In the genomic region with DNA sequence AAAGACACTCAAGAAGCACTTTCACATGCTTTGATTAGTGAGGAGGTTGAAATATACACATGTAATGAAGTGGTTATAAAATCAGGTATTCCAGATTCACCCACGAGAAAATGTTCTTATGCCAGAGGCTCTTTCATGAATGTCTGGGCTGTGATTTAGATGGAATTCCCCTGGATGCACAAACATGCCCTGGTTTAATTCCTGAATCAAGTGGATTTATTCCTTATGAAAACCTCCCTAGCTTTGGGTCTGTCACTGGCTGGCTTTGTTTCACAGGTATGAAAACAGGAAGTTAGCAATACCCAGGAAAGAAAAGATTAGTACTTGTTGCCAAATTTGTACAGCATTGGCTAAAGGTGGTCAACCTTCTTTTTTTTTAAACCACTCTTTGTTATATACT, we compare ENCODE assay signal across 26 cellular contexts.
DNase-seq lines count a peak whose midpoint lies in the region; ATAC-seq and TF ChIP-seq lines count a peak whose summit lies in the region.
"Had no signal": no experiment of that assay in that cellular context is flagged by ENCODE, and none has a peak within 500 bp of the region (broad histone marks: within the 10 kb centered on the region; RNA-seq: fewer than 3 reads in every experiment).

No MANE protein-coding gene starts in this region.

- H3K4me1 Mint-ChIP-seq in mesothelial cell of epicardium = peaks cover 45% of the 10 kb centered on the region
- H3K4me1 Mint-ChIP-seq: CD4-positive, CD25-positive, alpha-beta regulatory T cell; naive thymus-derived CD4-positive, alpha-beta T cell; T-helper 17 cell had no signal

- H3K36me3 ChIP-seq in HUES6 (ENCODE audit: control insufficient read depth, insufficient read depth, low read length) = no peaks in the 10 kb centered on the region
- H3K36me3 ChIP-seq in RWPE2 (ENCODE audit: low read depth) = no peaks in the 10 kb centered on the region
- H3K36me3 ChIP-seq: left ventricle myocardium inferior had no signal

- no peaks in the 10 kb centered on the region for H3K27me3 Mint-ChIP-seq in mesothelial cell of epicardium (ENCODE audit: low read depth)
- H3K27me3 Mint-ChIP-seq: CD4-positive, CD25-positive, alpha-beta regulatory T cell; naive thymus-derived CD4-positive, alpha-beta T cell; T-helper 17 cell had no signal

- H3K27ac ChIP-seq in HUES6 (ENCODE audit: low read depth, low read length) (peak overlapping the region; percentile 54; the same call in 1 of the 2 replicates), RWPE2 (ENCODE audit: poor library complexity, severe bottlenecking) (no peak overlapping the region)
- H3K27ac ChIP-seq: left ventricle myocardium inferior, RWPE1, SK-N-MC had no signal

- H3K4me1 ChIP-seq in HUES6 (ENCODE audit: control insufficient read depth, insufficient read depth, low read length) (peaks cover 22% of the 10 kb centered on the region), RWPE2 (ENCODE audit: insufficient read depth, poor library complexity, severe bottlenecking) (peaks cover 19% of the 10 kb centered on the region)

- H3K9ac ChIP-seq in HUES6 (ENCODE audit: low read length) = no peak overlapping the region

- no peak overlapping the region for H3K4me3 Mint-ChIP-seq in mesothelial cell of epicardium
- H3K4me3 Mint-ChIP-seq: brain; CD4-positive, CD25-positive, alpha-beta regulatory T cell; naive thymus-derived CD4-positive, alpha-beta T cell; T-helper 17 cell had no signal

- ATAC-seq in RWPE2 (ENCODE audit: low read depth) (0 out of 3 replicates have a peak, but pooled peaks have one; percentile 21), GM21723 (IDR thresholded peaks at IDR 0.05; ENCODE audit: unreplicated experiment) (no peak)
- ATAC-seq: T-helper 17 cell had no signal

- H3K9me3 ChIP-seq in HUES6 (ENCODE audit: control insufficient read depth, insufficient read depth, low read depth, low read length) (no peaks in the 10 kb centered on the region), RWPE2 (ENCODE audit: severe bottlenecking) (no peaks in the 10 kb centered on the region)
- H3K9me3 ChIP-seq: left ventricle myocardium inferior had no signal

- peak overlapping the region; percentile 85 for H3K27ac Mint-ChIP-seq in mesothelial cell of epicardium
- H3K27ac Mint-ChIP-seq: CD4-positive, CD25-positive, alpha-beta regulatory T cell; naive thymus-derived CD4-positive, alpha-beta T cell; T-helper 17 cell had no signal

- in situ Hi-C loops in GM13976 (cut with MboI; ENCODE audit: low sequenced_read_pairs, unreplicated experiment) = no loop called here

- H3K4me3 ChIP-seq in HUES6 (ENCODE audit: low read depth, low read length) (no peak overlapping the region), RWPE2 (ENCODE audit: severe bottlenecking) (no peak overlapping the region), epithelial cell of esophagus (ENCODE audit: low read length) (no peak overlapping the region)
- H3K4me3 ChIP-seq: left ventricle myocardium inferior, SK-N-MC had no signal

- H3K36me3 Mint-ChIP-seq in mesothelial cell of epicardium = peaks cover 4% of the 10 kb centered on the region
- H3K36me3 Mint-ChIP-seq: CD4-positive, CD25-positive, alpha-beta regulatory T cell; naive thymus-derived CD4-positive, alpha-beta T cell had no signal

- TF ChIP-seq CTCF in RWPE2 (IDR thresholded peaks at IDR 0.05; ENCODE audit: poor library complexity, severe bottlenecking) (no peak), epithelial cell of esophagus (IDR thresholded peaks at IDR 0.05; ENCODE audit: insufficient read depth, low read depth, low read length, missing control alignments) (no peak), mesothelial cell of epicardium (IDR thresholded peaks at IDR 0.05; ENCODE audit: unreplicated experiment) (no peak), GM13976 (IDR thresholded peaks at IDR 0.05; ENCODE audit: borderline replicate concordance, control extremely low read depth, extremely low read depth, insufficient read depth, missing control alignments) (no peak)

- no peaks in the 10 kb centered on the region for H3K9me3 Mint-ChIP-seq in mesothelial cell of epicardium
- H3K9me3 Mint-ChIP-seq: brain had no signal

- no peak for DNase-seq in RWPE2 (ENCODE audit: low spot score)
- DNase-seq in epithelial cell of esophagus (ENCODE audit: low read depth) = peak; percentile 50
- DNase-seq in mesothelial cell of epicardium (ENCODE audit: low spot score in 2 of 2, unreplicated experiment in 2 of 2) = no peak
- no peak for DNase-seq in NCI-H1092 (lab: John Stamatoyannopoulos, UW)
- no peak for DNase-seq in GM13976 (ENCODE audit: low spot score)
- DNase-seq: activated CD4-positive, alpha-beta T cell treated with anti-CD3 and anti-CD28 coated beads for 4 hours; activated gamma-delta T cell; activated T-cell treated with anti-CD3 and anti-CD28 coated beads, Interleukin-2, amount 50 U/mL, for 1 hour; CD4-positive, CD25-positive, alpha-beta regulatory T cell; effector CD4-positive, alpha-beta T cell; foreskin melanocyte; H7; IMR-90; left ventricle myocardium inferior; midbrain; naive thymus-derived CD4-positive, alpha-beta T cell; NCI-H2081; NCI-H748 treated with DMSO at 0.1 percent for 48 hours; nucleus accumbens; stimulated activated naive CD4-positive, alpha-beta T cell treated with Interleukin-2 at 50 U/mL for 16 hours; T-helper 17 cell had no signal

- H3K27me3 ChIP-seq in HUES6 (ENCODE audit: control insufficient read depth, insufficient read depth, low read length) = no peaks in the 10 kb centered on the region
- H3K27me3 ChIP-seq in RWPE2 (ENCODE audit: insufficient read depth, poor library complexity, severe bottlenecking) = no peaks in the 10 kb centered on the region
